In the genomic region with DNA sequence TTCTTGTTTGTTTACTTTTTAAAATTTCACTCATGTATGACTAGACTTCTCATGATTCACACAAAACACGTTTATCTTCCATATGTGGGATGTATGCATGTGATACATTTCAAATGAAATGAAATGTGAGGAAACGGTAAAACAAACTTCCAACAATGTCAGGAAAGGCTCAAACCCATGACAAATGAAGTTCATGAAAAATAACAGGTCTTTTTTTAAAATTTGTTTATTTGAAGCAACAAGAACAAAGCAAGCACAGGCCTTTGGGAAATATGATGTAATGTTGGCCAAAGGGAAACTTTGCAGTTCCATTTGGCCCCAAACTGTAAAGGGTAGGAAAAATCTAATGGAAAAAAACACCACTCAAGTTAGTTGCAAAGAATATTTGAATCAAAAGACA, we compare ENCODE assay signal across 21 cellular contexts.
A peak's percentile ranks its signal among the peaks of the same experiment; 100 is the strongest.
DNase-seq lines count a peak whose midpoint lies in the region; ATAC-seq and TF ChIP-seq lines count a peak whose summit lies in the region.
"Had no signal": no experiment of that assay in that cellular context is flagged by ENCODE, and none has a peak within 500 bp of the region (broad histone marks: within the 10 kb centered on the region; RNA-seq: fewer than 3 reads in every experiment).

No MANE protein-coding gene starts in this region.

- no peak for TF ChIP-seq CTCF in GM13977 (IDR thresholded peaks at IDR 0.05; ENCODE audit: extremely low read depth, insufficient read depth, missing control alignments)

- in situ Hi-C loops in GM13977 (cut with MboI; ENCODE audit: low pct_unique_long_range_greater_than_20kb, low sequenced_read_pairs, unreplicated experiment): no loop called here

- H4K91ac ChIP-seq in trophoblast cell (ENCODE audit: low read depth, low read length): no peak overlapping the region

- H2BK5ac ChIP-seq in trophoblast cell (ENCODE audit: low read depth, low read length, poor library complexity): no peak overlapping the region

- no peaks in the 10 kb centered on the region for H3K4me1 ChIP-seq in trophoblast cell (ENCODE audit: control insufficient read depth in 1 of 2, insufficient read depth in 2 of 2, low read length in 2 of 2)
- H3K4me1 ChIP-seq: A549; BE2C; BLaER1 treated with 17β-estradiol and CSF1 and Interleukin-3, amounts not matched to agents 10 nM and 100 nM; HAP-1 had no signal

- no peak overlapping the region for H3K4ac ChIP-seq in trophoblast cell (ENCODE audit: low read depth, low read length)

- no peaks in the 10 kb centered on the region for H3K9me3 ChIP-seq in trophoblast cell (ENCODE audit: insufficient read depth, low read depth, low read length)
- H3K9me3 ChIP-seq: A549, BE2C, HAP-1 had no signal

- H3K14ac ChIP-seq in trophoblast cell (ENCODE audit: low read length): no peak overlapping the region

- WGBS in trophoblast cell (ENCODE audit: extremely low coverage, insufficient coverage, insufficient read length): no CpG with 5 or more reads among the region's 2 CpGs

- peak; percentile 12 for DNase-seq in HCEC 1CT
- peak; percentile 65 to 68 for DNase-seq in dermis microvascular lymphatic vessel endothelial cell (ENCODE audit: low read depth in 2 of 2)
- DNase-seq in trophoblast cell: peak; percentile 5 to 72
- DNase-seq in NCI-H526 treated with DMSO at 0.1 percent for 48 hours (lab: John Stamatoyannopoulos, UW): no peak
- DNase-seq in GM13977 (ENCODE audit: low spot score): no peak
- DNase-seq: 8988T; ACHN; AML-193; BE2C; CD4-positive, alpha-beta T cell; CD8-positive, alpha-beta memory T cell; DMS 273 treated with DMSO at 0.1 percent for 48 hours; DMS79; EL; GDM1; GM23248 had no signal

- H2BK12ac ChIP-seq in trophoblast cell (ENCODE audit: low read length): no peak overlapping the region

- no peak overlapping the region for H3K23ac ChIP-seq in trophoblast cell (ENCODE audit: low read length)

- H3K79me1 ChIP-seq in trophoblast cell (ENCODE audit: low read length): no peaks in the 10 kb centered on the region

- ATAC-seq in GM18907 (IDR thresholded peaks at IDR 0.05; ENCODE audit: unreplicated experiment): no peak
- ATAC-seq: A549, GM12878 had no signal

- H3K9ac ChIP-seq in trophoblast cell (ENCODE audit: low read length): no peak overlapping the region
- H3K9ac ChIP-seq: BLaER1 treated with 17β-estradiol and CSF1 and Interleukin-3, amounts not matched to agents 10 nM and 100 nM; GM23248 had no signal

- H4K8ac ChIP-seq in trophoblast cell (ENCODE audit: low read depth, low read length): no peak overlapping the region

- no peaks in the 10 kb centered on the region for H3K79me2 ChIP-seq in trophoblast cell (ENCODE audit: control insufficient read depth, insufficient read depth, low read length, poor library complexity)

- no peak overlapping the region for H4K12ac ChIP-seq in trophoblast cell (ENCODE audit: low read depth, low read length)

- H3K27ac ChIP-seq in trophoblast cell (ENCODE audit: low read depth, low read length): no peak overlapping the region
- H3K27ac ChIP-seq: A549; BLaER1 treated with 17β-estradiol and CSF1 and Interleukin-3, amounts not matched to agents 10 nM and 100 nM; GM23248 had no signal

- no peak overlapping the region for H2AK5ac ChIP-seq in trophoblast cell (ENCODE audit: low read length)

- no peaks in the 10 kb centered on the region for H3K36me3 ChIP-seq in trophoblast cell (ENCODE audit: control insufficient read depth in 1 of 2, insufficient read depth in 2 of 2, low read length in 2 of 2)
- H3K36me3 ChIP-seq: BE2C, HAP-1 had no signal

- no peak overlapping the region for H2AFZ ChIP-seq in trophoblast cell (ENCODE audit: insufficient read depth, low read length, poor library complexity)
- H2AFZ ChIP-seq: GM23248 had no signal

- H3K27me3 ChIP-seq in trophoblast cell (ENCODE audit: insufficient read depth, low read length): no peaks in the 10 kb centered on the region
- H3K27me3 ChIP-seq: BE2C; BLaER1 treated with 17β-estradiol and CSF1 and Interleukin-3, amounts not matched to agents 10 nM and 100 nM had no signal

- no peak overlapping the region for H3K4me2 ChIP-seq in trophoblast cell (ENCODE audit: low read length)
- H3K4me2 ChIP-seq: A549; BLaER1 treated with 17β-estradiol and CSF1 and Interleukin-3, amounts not matched to agents 10 nM and 100 nM had no signal

- H3K4me3 ChIP-seq in trophoblast cell (ENCODE audit: low read depth, low read length): no peak overlapping the region
- H3K4me3 ChIP-seq: A549; BLaER1 treated with 17β-estradiol and CSF1 and Interleukin-3, amounts not matched to agents 10 nM and 100 nM; GM12878; GM23248; HAP-1 had no signal

- H2BK120ac ChIP-seq in trophoblast cell (ENCODE audit: insufficient read depth, low read length, poor library complexity): no peak overlapping the region

- H3K18ac ChIP-seq in trophoblast cell (ENCODE audit: low read length): no peak overlapping the region

Comparison
In these comparisons a context has a peak if more than half of its experiments do, and no peak if none do; other contexts are left out.
1. DNase-seq: peak in HCEC 1CT (single experiment), dermis microvascular lymphatic vessel endothelial cell (2 of 2) and trophoblast cell (2 of 2); none in NCI-H526 treated with DMSO at 0.1 percent for 48 hours (single experiment) and GM13977 (single experiment).